In genomic region chr15:80274554-80274953, GRCh38 we compare ENCODE assay signal across 39 cellular contexts. TPM values are rescaled to one million over a fixed set of nuclear protein-coding genes. Genes with fewer than 3 reads are reported as not detected.
"Had no signal": no experiment of that assay in that cellular context is flagged by ENCODE, and none has a peak within 500 bp of the region (broad histone marks: within the 10 kb centered on the region; RNA-seq: fewer than 3 reads in every experiment).

No MANE protein-coding gene starts in this region.

- H3K4me3 ChIP-seq: MG63 had no signal

- H3K27me3 ChIP-seq: MG63 had no signal

- DNase-seq: Karpas-422, Kasumi-1, MG63, MM.1S, MV-4-11, NCI-H1048, NCI-H1092, NCI-H1092 treated with DMSO at 0.1 percent for 48 hours, NCI-H1105, NCI-H1105 treated with DMSO at 0.1 percent for 48 hours, NCI-H1417, NCI-H1417 treated with DMSO at 0.1 percent for 48 hours, NCI-H1436, NCI-H1436 treated with DMSO at 0.1 percent for 48 hours, NCI-H146, NCI-H1694, NCI-H1694 treated with DMSO at 0.1 percent for 48 hours, NCI-H187, NCI-H187 treated with DMSO at 0.1 percent for 48 hours, NCI-H1930, NCI-H2029, NCI-H2029 treated with DMSO at 0.1 percent for 48 hours, NCI-H2081, NCI-H2081 treated with DMSO at 0.1 percent for 48 hours, NCI-H2107, NCI-H2171, NCI-H2171 treated with DMSO at 0.1 percent for 48 hours, NCI-H2227 treated with DMSO at 0.1 percent for 48 hours, NCI-H226, NCI-H345, NCI-H446, NCI-H446 treated with DMSO at 0.1 percent for 48 hours, NCI-H510A, NCI-H510A treated with DMSO at 0.1 percent for 48 hours, NCI-H524 had no signal

- H3K36me3 ChIP-seq: MG63 had no signal

RNA-seq across cellular contexts. Expression of gene CTXND1, which starts 22.5 kb away (rescaled TPM):
- total RNA-seq: LHCN-M2, M059J, MCF 10A, NCI-H460 had no signal
